31 cellular contexts compared by ENCODE assay signal in the genomic region with DNA sequence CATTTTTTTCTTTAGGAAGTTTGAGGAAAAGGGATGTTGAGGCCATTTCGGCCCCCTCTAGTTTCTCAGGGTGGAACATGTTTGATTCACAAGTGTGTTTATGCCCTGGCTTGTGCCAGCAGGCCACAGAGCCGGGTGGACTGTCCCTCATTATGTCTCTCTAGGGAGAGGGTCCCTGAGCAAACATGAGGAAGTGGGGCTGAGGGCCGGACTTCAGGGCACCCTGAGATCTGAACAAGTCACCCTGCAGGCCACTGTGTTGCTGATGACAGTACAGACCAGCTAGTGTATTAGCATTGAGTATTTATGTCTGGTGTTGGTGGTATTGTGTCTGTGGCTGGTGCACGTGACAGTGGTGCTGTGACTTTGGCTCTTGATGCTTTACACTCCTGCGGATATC. TPM values are rescaled to one million over a fixed set of nuclear protein-coding genes. Genes with fewer than 3 reads are reported as not detected.
DNase-seq lines count a peak whose midpoint lies in the region; ATAC-seq, FAIRE-seq and TF ChIP-seq lines count a peak whose summit lies in the region.
"Had no signal": no experiment of that assay in that cellular context is flagged by ENCODE, and none has a peak within 500 bp of the region (broad histone marks: within the 10 kb centered on the region; RNA-seq: fewer than 3 reads in every experiment).

No MANE protein-coding gene starts in this region.

- H3K4me1 ChIP-seq in H9 (ENCODE audit: insufficient read depth, low read length), result peaks cover 13% of the 10 kb centered on the region; the same call in 1 of the 2 replicates
- peaks cover 5 to 16% of the 10 kb centered on the region in 2 experiments for H3K4me1 ChIP-seq in K562 (replicated peaks in 1 of 2; ENCODE audit: control insufficient read depth in 2 of 2, insufficient read depth in 2 of 2, low read length in 2 of 2)
- peaks cover 19% of the 10 kb centered on the region for H3K4me1 ChIP-seq in mesendoderm (ENCODE audit: control insufficient read depth, low read depth, low read length)
- H3K4me1 ChIP-seq: colonic mucosa, left lung, psoas muscle, sigmoid colon, tibial artery had no signal

- no peaks in the 10 kb centered on the region; the same call in 1 of the 2 replicates for H3K79me2 ChIP-seq in H9 (ENCODE audit: insufficient read depth, low read length)
- H3K79me2 ChIP-seq in K562 (ENCODE audit: control insufficient read depth, insufficient read depth, low read length), result no peaks in the 10 kb centered on the region
- H3K79me2 ChIP-seq in mesendoderm (ENCODE audit: control insufficient read depth, insufficient read depth, low read length), result peaks cover 8% of the 10 kb centered on the region

- no peak overlapping the region for H3K14ac ChIP-seq in H9 (ENCODE audit: insufficient read depth, low read length)

- TF ChIP-seq EP300 in K562 (IDR thresholded peaks at IDR 0.05; ENCODE audit: low read length), result no peak

- H2AK5ac ChIP-seq in H9 (ENCODE audit: insufficient read length, low read length), result no peak overlapping the region
- H2AK5ac ChIP-seq in mesendoderm (ENCODE audit: low read length), result peak overlapping the region; percentile 38

- H3K23ac ChIP-seq in H9 (ENCODE audit: insufficient read length, low read depth, low read length) (no peak overlapping the region), mesendoderm (ENCODE audit: low read length) (no peak overlapping the region)

- H3K27me3 Mint-ChIP-seq in H9 (ENCODE audit: low read depth) (no peaks in the 10 kb centered on the region), type B pancreatic cell (no peaks in the 10 kb centered on the region)

- H3K36me3 ChIP-seq in K562 (ENCODE audit: control insufficient read depth, insufficient read depth, low read length), result no peaks in the 10 kb centered on the region
- H3K36me3 ChIP-seq in mesendoderm (ENCODE audit: control insufficient read depth, insufficient read depth, low read length), result no peaks in the 10 kb centered on the region
- H3K36me3 ChIP-seq: colonic mucosa, left lung, sigmoid colon, tibial artery had no signal

- POLR2A ChIA-PET in K562 (lab: Yijun Ruan, JAX), result interaction anchor here (0.5 to 6.0 kb wide), 6 partner anchors 10 to 68 kb away, joined by 3 to 35 read pairs (median 3); a partner anchor contains a TSS

- H3K9ac ChIP-seq in H9 (ENCODE audit: extremely low read depth, insufficient read length, low read length) (no peak overlapping the region), K562 (ENCODE audit: insufficient read depth in 1 of 2, low read depth in 2 of 2, low read length in 2 of 2) (peak overlapping the region in 1 of 2 experiments; percentile 56; a peak in 1 of 4 replicates), mesendoderm (ENCODE audit: low read length) (peak overlapping the region; percentile 6)

- H3K79me1 ChIP-seq in H9 (ENCODE audit: insufficient read depth, low read depth, low read length, poor library complexity, severe bottlenecking), result no peaks in the 10 kb centered on the region
- peaks cover 19% of the 10 kb centered on the region for H3K79me1 ChIP-seq in mesendoderm (ENCODE audit: low read length)

- H4K8ac ChIP-seq in H9 (replicated peaks; ENCODE audit: insufficient read length, low read depth, low read length), result no peak overlapping the region
- H4K8ac ChIP-seq in mesendoderm (ENCODE audit: low read depth, low read length), result no peak overlapping the region

- no peaks in the 10 kb centered on the region for H3K9me1 ChIP-seq in K562 (ENCODE audit: control insufficient read depth, insufficient read depth, low read length)

- H4K5ac ChIP-seq in H9 (ENCODE audit: insufficient read length, low read depth, low read length) (no peak overlapping the region), mesendoderm (ENCODE audit: low read length) (no peak overlapping the region)

- DNase-seq in H9 (no peak), K562 (ENCODE audit: extremely low read depth in 1 of 4, low spot score in 3 of 4) (no peak), mesendoderm (no peak), type B pancreatic cell (ENCODE audit: extremely low spot score, unreplicated experiment) (no peak), anterior cingulate cortex (lab: John Stamatoyannopoulos, UW) (no peak), activated T-cell treated with anti-CD3 and anti-CD28 coated beads for 4 hours (no peak)
- DNase-seq: activated CD4-positive, alpha-beta T cell treated with anti-CD3 and anti-CD28 coated beads for 4 hours; amygdala; effector CD8-positive, alpha-beta T cell; erythroblast; NCI-H1436 treated with DMSO at 0.1 percent for 48 hours; NCI-H226; NCI-H526 treated with DMSO at 0.1 percent for 48 hours; nucleus accumbens; PC-3; psoas muscle; SHP77; sigmoid colon; stimulated activated CD4-positive, alpha-beta T cell treated with anti-CD3 and anti-CD28 coated beads, Interleukin-4, amount 100 ng/mL, for 4 hours; tibial artery had no signal

- H2BK15ac ChIP-seq in H9 (ENCODE audit: low read depth, low read length), result no peak overlapping the region
- no peak overlapping the region for H2BK15ac ChIP-seq in mesendoderm (replicated peaks; ENCODE audit: low read depth)

- H3K56ac ChIP-seq in H9 (ENCODE audit: insufficient read length, low read depth, low read length) (no peak overlapping the region), mesendoderm (ENCODE audit: low read length) (peak overlapping the region; percentile 45)

- H3K27ac Mint-ChIP-seq in H9 (peak overlapping the region in 2 of 3 experiments; percentile 1 to 32; a peak in 3 of 7 replicates), type B pancreatic cell (peak overlapping the region; percentile 59)
- H3K27ac Mint-ChIP-seq: activated T-helper 2 cell treated with anti-CD3 and anti-CD28 coated beads, Interferon-gamma antibody, Interleukin-2, Interleukin-4, amounts not matched to agents 10 μg/mL and 5 μg/mL and 100 μg/mL, durations not matched to agents 14 hours and 24 hours and 36 hours; memory B cell had no signal

- no TSS peak for BruUV-seq in K562 (replicated peaks; lab: Mats Ljungman, UMichigan)

- H2BK5ac ChIP-seq in H9 (ENCODE audit: insufficient read length, low read length) (no peak overlapping the region), mesendoderm (ENCODE audit: low read length) (no peak overlapping the region)

- H3K27me3 ChIP-seq in H9 (ENCODE audit: insufficient read depth, low read length) (no peaks in the 10 kb centered on the region), K562 (ENCODE audit: control insufficient read depth in 2 of 2, insufficient read depth in 2 of 2, low read length in 2 of 2) (peaks cover 31 to 58% of the 10 kb centered on the region in 2 experiments; a peak in 4 of 5 replicates), mesendoderm (ENCODE audit: insufficient read depth, low read length, poor library complexity) (no peaks in the 10 kb centered on the region)
- H3K27me3 ChIP-seq: colonic mucosa, sigmoid colon had no signal

- in situ Hi-C loops in K562 (cut with MboI), result no loop called here

- H2BK12ac ChIP-seq in H9 (ENCODE audit: insufficient read length, low read depth, low read length), result no peak overlapping the region

- no peak overlapping the region for H2BK120ac ChIP-seq in H9 (ENCODE audit: low read depth, low read length, poor library complexity, severe bottlenecking)
- H2BK120ac ChIP-seq in mesendoderm (ENCODE audit: low read depth, low read length), result no peak overlapping the region

- ATAC-seq in K562, result no peak
- no peak for ATAC-seq in HG02610 (IDR thresholded peaks at IDR 0.05; ENCODE audit: unreplicated experiment)
- ATAC-seq: activated naive CD4-positive, alpha-beta T cell treated with anti-CD3 and anti-CD28 coated beads, Interleukin-2, amount 50 U/mL, for 72 hours; left lung; PC-3; psoas muscle had no signal

- H3K27ac ChIP-seq in H9 (ENCODE audit: insufficient read length, low read depth, low read length) (no peak overlapping the region), K562 (ENCODE audit: extremely low read depth, low read depth, low read length) (no peak overlapping the region), mesendoderm (ENCODE audit: low read depth, low read length) (peak overlapping the region; percentile 10)
- H3K27ac ChIP-seq: colonic mucosa, left lung, psoas muscle, sigmoid colon, tibial artery had no signal

- no peak for TF ChIP-seq RAD21 in K562 (CRISPR knock-in tag; conservative IDR thresholded peaks at IDR 0.05 in 1 of 2, IDR thresholded peaks at IDR 0.05 in 1 of 2)

- H4K20me1 ChIP-seq in H9 (ENCODE audit: control insufficient read depth, insufficient read depth, insufficient read length) (no peaks in the 10 kb centered on the region), K562 (replicated peaks; ENCODE audit: control insufficient read depth, insufficient read depth, low read length) (0 out of 2 replicates have a peak, but pooled peaks cover under 1% of the 10 kb centered on the region)

- H3K9me3 ChIP-seq in H9 (ENCODE audit: control insufficient read depth, low read depth, low read length), result no peaks in the 10 kb centered on the region
- no peaks in the 10 kb centered on the region for H3K9me3 ChIP-seq in K562 (replicated peaks; ENCODE audit: control insufficient read depth, insufficient read depth, low read depth, low read length)
- H3K9me3 ChIP-seq: colonic mucosa, left lung, psoas muscle, sigmoid colon, tibial artery had no signal

- no peaks in the 10 kb centered on the region for H3K23me2 ChIP-seq in H9 (ENCODE audit: insufficient read length, low read depth, low read length, poor library complexity, severe bottlenecking)

- H3T11ph ChIP-seq in H9 (ENCODE audit: low read length), result no peak overlapping the region

- peak; percentile 37 for FAIRE-seq in K562 (lab: Jason Lieb, UNC)
- FAIRE-seq: islet of Langerhans had no signal

- H3K4me3 ChIP-seq in K562 (no peak overlapping the region), mesendoderm (ENCODE audit: low read length) (no peak overlapping the region)
- H3K4me3 ChIP-seq: colonic mucosa, left lung, psoas muscle, sigmoid colon, tibial artery had no signal

- no peaks in the 10 kb centered on the region for H3K9me3 Mint-ChIP-seq in H9
- H3K9me3 Mint-ChIP-seq in type B pancreatic cell, result no peaks in the 10 kb centered on the region
- H3K9me3 Mint-ChIP-seq: activated naive CD4-positive, alpha-beta T cell treated with anti-CD3 and anti-CD28 coated beads, Interleukin-2, amount 50 U/mL, for 72 hours; activated T-helper 2 cell treated with anti-CD3 and anti-CD28 coated beads, Interferon-gamma antibody, Interleukin-2, Interleukin-4, amounts not matched to agents 10 μg/mL and 5 μg/mL and 100 μg/mL, durations not matched to agents 14 hours and 24 hours and 36 hours; memory B cell had no signal

- WGBS in H9 (ENCODE audit: extremely low coverage, insufficient read length, low lambda C conversion rate), result no CpG with 5 or more reads among the region's 5 CpGs
- WGBS in K562 (ENCODE audit: insufficient coverage, low coverage, missing lambda C conversion rate), result 18% methylated on average over 5 of the region's 5 CpGs
- no CpG with 5 or more reads among the region's 5 CpGs for WGBS in mesendoderm (ENCODE audit: extremely low coverage, insufficient coverage, low lambda C conversion rate)

- no peak overlapping the region for H2BK20ac ChIP-seq in H9 (ENCODE audit: low read depth, low read length, poor library complexity, severe bottlenecking)

- TF ChIP-seq POLR2A in K562 (conservative IDR thresholded peaks at IDR 0.05), result no peak

- H3K36me3 Mint-ChIP-seq in H9 (ENCODE audit: insufficient read depth in 1 of 3, low read depth in 3 of 3), result peaks cover 0 to 2% (median 0%) of the 10 kb centered on the region in 3 experiments; a peak in 2 of 7 replicates
- H3K36me3 Mint-ChIP-seq in type B pancreatic cell, result peaks cover 3% of the 10 kb centered on the region
- H3K36me3 Mint-ChIP-seq: activated naive CD4-positive, alpha-beta T cell treated with anti-CD3 and anti-CD28 coated beads, Interleukin-2, amount 50 U/mL, for 72 hours had no signal

- peak overlapping the region in 1 of 2 experiments; percentile 10; a peak in 1 of 5 replicates for H3K4me3 Mint-ChIP-seq in H9
- H3K4me3 Mint-ChIP-seq in type B pancreatic cell, result peak overlapping the region; percentile 71
- H3K4me3 Mint-ChIP-seq: memory B cell had no signal

- TF ChIP-seq CTCF in H9 (conservative IDR thresholded peaks at IDR 0.05) (no peak), K562 (IDR thresholded peaks at IDR 0.05 in 2 of 3, conservative IDR thresholded peaks at IDR 0.05 in 1 of 3; ENCODE audit: insufficient read depth in 2 of 3, low read depth in 1 of 3, low read length in 3 of 3) (no peak), type B pancreatic cell (conservative IDR thresholded peaks at IDR 0.05) (no peak)

- CTCF ChIA-PET in K562 (lab: Yijun Ruan, JAX; ENCODE audit: low intra/inter-chr PET ratio), result no interaction called here

- intact Hi-C loops in K562 (cut with micrococcal nuclease), result no loop called here

- H3K18ac ChIP-seq in H9 (ENCODE audit: insufficient read length, low read depth, low read length) (no peak overlapping the region), mesendoderm (ENCODE audit: low read length) (no peak overlapping the region)

- H3K4me1 Mint-ChIP-seq in H9 (peaks cover 59 to 63% of the 10 kb centered on the region in 2 experiments), type B pancreatic cell (ENCODE audit: unreplicated experiment) (peaks cover 55% of the 10 kb centered on the region)

- no peak overlapping the region for H3K4ac ChIP-seq in H9 (ENCODE audit: low read depth, low read length)
- no peak overlapping the region for H3K4ac ChIP-seq in mesendoderm (ENCODE audit: low read depth, low read length)

- no peak overlapping the region for H3K4me2 ChIP-seq in H9 (ENCODE audit: insufficient read depth, insufficient read length, low read length)
- H3K4me2 ChIP-seq in K562 (ENCODE audit: insufficient read depth, low read length), result no peak overlapping the region; the same call in 1 of the 2 replicates
- no peak overlapping the region for H3K4me2 ChIP-seq in mesendoderm (ENCODE audit: low read length)

- H4K91ac ChIP-seq in H9 (ENCODE audit: insufficient read length, low read depth, low read length), result no peak overlapping the region

- H2AFZ ChIP-seq in H9 (ENCODE audit: low read length), result no peak overlapping the region
- peak overlapping the region; percentile 57; the same call in 1 of the 2 replicates for H2AFZ ChIP-seq in K562 (ENCODE audit: low read depth, low read length)

RNA-seq across cellular contexts. Expression of a gene that starts 35.0 kb away (rescaled TPM):
- not detected in 2 replicates for total RNA-seq in H9 (2021)
- under 0.01 TPM in 2 replicates for total RNA-seq in K562 (2011; cell fraction: chromatin; rRNA removed; ENCODE audit: low replicate concordance)
- under 0.01 TPM in 2 replicates for total RNA-seq in K562 (2011; cell fraction: nucleolus; rRNA removed)
- total RNA-seq in K562 (2011; cell fraction: nucleoplasm; rRNA removed), result under 0.01 TPM in 2 replicates
- not detected in 2 replicates for total RNA-seq in K562 (2014; rRNA removed)
- not detected in 2 replicates for total RNA-seq in K562 (2014; rRNA removed; fragmentation: Illumina TruSeq; extraction: Trizol)
- not detected in 2 replicates for total RNA-seq in K562 (2015; rRNA removed; fragmentation: Illumina TruSeq; extraction: Trizol)
- total RNA-seq in K562 (2021), result 14.2 TPM in 1 of 2 replicates, not detected in the other
- not detected in 2 replicates for polyA plus RNA-seq in K562 (2011; rRNA removed)
- polyA plus RNA-seq in K562 (2011; cell fraction: cytosol; rRNA removed), result not detected in 2 replicates
- polyA plus RNA-seq in K562 (2011; cell fraction: nucleus; rRNA removed), result under 0.01 TPM in 1 of 2 replicates, not detected in the other
- polyA plus RNA-seq in K562 (2012), result not detected in 2 replicates
- not detected in 2 replicates for polyA plus RNA-seq in K562 (2014; fragmentation: Illumina TruSeq; extraction: Trizol)
- polyA plus RNA-seq in K562 (2014; fragmentation: Nextera tagmentation; extraction: Ambion mirVana), result not detected
- not detected in 2 replicates for polyA plus RNA-seq in K562 (2014; rRNA removed)
- polyA minus RNA-seq in K562 (2011; rRNA and poly(A)+ RNA removed), result under 0.01 TPM in 2 replicates
- polyA minus RNA-seq in K562 (2011; cell fraction: cytosol; rRNA and poly(A)+ RNA removed), result 577 and 858 TPM in 2 replicates
- polyA minus RNA-seq in K562 (2011; cell fraction: nucleus; rRNA and poly(A)+ RNA removed), result under 0.01 TPM in 2 replicates
- not detected for polyA plus RNA-seq in mesendoderm (2013, experiment 1 of 2)
- not detected for polyA plus RNA-seq in mesendoderm (2013, experiment 2 of 2)
- 15.0 and 16.3 TPM in 2 replicates for total RNA-seq in type B pancreatic cell (ENCODE audit: low replicate concordance)
- total RNA-seq: activated naive CD4-positive, alpha-beta T cell treated with anti-CD3 and anti-CD28 coated beads, Interleukin-2, amount 50 U/mL, for 72 hours; activated T-helper 2 cell treated with anti-CD3 and anti-CD28 coated beads, Interferon-gamma antibody, Interleukin-2, Interleukin-4, amounts not matched to agents 10 μg/mL and 5 μg/mL and 100 μg/mL, durations not matched to agents 14 hours and 24 hours and 36 hours; G401; myocyte; PC-3; sigmoid colon had no signal
- polyA plus RNA-seq: AG04450, BJ, psoas muscle, sigmoid colon had no signal

RNA-seq across cellular contexts. Expression of a gene that starts 38.4 kb away (rescaled TPM):
- total RNA-seq in H9 (2021) (17.9 and 18.9 TPM in 2 replicates), K562 (2014; rRNA removed) (not detected in 2 replicates), K562 (2014; rRNA removed; fragmentation: Illumina TruSeq; extraction: Trizol) (not detected in 2 replicates), K562 (2015; rRNA removed; fragmentation: Illumina TruSeq; extraction: Trizol) (not detected in 2 replicates), K562 (2021) (0.07 TPM in 1 of 2 replicates, not detected in the other), type B pancreatic cell (ENCODE audit: low replicate concordance) (18.8 and 169 TPM in 2 replicates)
- not detected in 2 replicates for total RNA-seq in K562 (2011; cell fraction: chromatin; rRNA removed; ENCODE audit: low replicate concordance)
- total RNA-seq in K562 (2011; cell fraction: nucleolus; rRNA removed), result not detected in 2 replicates
- total RNA-seq in K562 (2011; cell fraction: nucleoplasm; rRNA removed), result not detected in 2 replicates
- polyA plus RNA-seq in K562 (2011; rRNA removed) (not detected in 2 replicates), K562 (2014; fragmentation: Illumina TruSeq; extraction: Trizol) (not detected in 2 replicates), K562 (2014; fragmentation: Nextera tagmentation; extraction: Ambion mirVana) (not detected), K562 (2014; rRNA removed) (0.03 TPM in 1 of 2 replicates, not detected in the other)
- polyA plus RNA-seq in K562 (2011; cell fraction: cytosol; rRNA removed), result not detected in 2 replicates
- polyA plus RNA-seq in K562 (2011; cell fraction: nucleus; rRNA removed), result not detected in 2 replicates
- not detected in 2 replicates for polyA plus RNA-seq in K562 (2012)
- polyA minus RNA-seq in K562 (2011; rRNA and poly(A)+ RNA removed), result not detected in 2 replicates
- not detected in 2 replicates for polyA minus RNA-seq in K562 (2011; cell fraction: cytosol; rRNA and poly(A)+ RNA removed)
- not detected in 2 replicates for polyA minus RNA-seq in K562 (2011; cell fraction: nucleus; rRNA and poly(A)+ RNA removed)
- polyA plus RNA-seq in mesendoderm (2013, experiment 1 of 2), result 44.0 TPM
- polyA plus RNA-seq in mesendoderm (2013, experiment 2 of 2), result 43.7 TPM
- total RNA-seq: activated naive CD4-positive, alpha-beta T cell treated with anti-CD3 and anti-CD28 coated beads, Interleukin-2, amount 50 U/mL, for 72 hours; activated T-helper 2 cell treated with anti-CD3 and anti-CD28 coated beads, Interferon-gamma antibody, Interleukin-2, Interleukin-4, amounts not matched to agents 10 μg/mL and 5 μg/mL and 100 μg/mL, durations not matched to agents 14 hours and 24 hours and 36 hours; PC-3; psoas muscle had no signal
- polyA plus RNA-seq: BJ, psoas muscle had no signal

RNA-seq across cellular contexts. Expression of a gene that starts 43.6 kb away (rescaled TPM):
- total RNA-seq in H9 (2021), result not detected in 2 replicates
- under 0.01 TPM in 2 replicates for total RNA-seq in K562 (2011; cell fraction: chromatin; rRNA removed; ENCODE audit: low replicate concordance)
- total RNA-seq in K562 (2011; cell fraction: nucleolus; rRNA removed), result under 0.01 TPM in 2 replicates
- total RNA-seq in K562 (2011; cell fraction: nucleoplasm; rRNA removed), result under 0.01 TPM in 2 replicates
- total RNA-seq in K562 (2014; rRNA removed), result not detected in 2 replicates
- not detected in 2 replicates for total RNA-seq in K562 (2014; rRNA removed; fragmentation: Illumina TruSeq; extraction: Trizol)
- total RNA-seq in K562 (2015; rRNA removed; fragmentation: Illumina TruSeq; extraction: Trizol), result not detected in 2 replicates
- not detected in 2 replicates for total RNA-seq in K562 (2021)
- not detected in 2 replicates for polyA plus RNA-seq in K562 (2011; rRNA removed)
- polyA plus RNA-seq in K562 (2011; cell fraction: cytosol; rRNA removed), result not detected in 2 replicates
- under 0.01 TPM in 2 replicates for polyA plus RNA-seq in K562 (2011; cell fraction: nucleus; rRNA removed)
- polyA plus RNA-seq in K562 (2012), result not detected in 2 replicates
- not detected in 2 replicates for polyA plus RNA-seq in K562 (2014; fragmentation: Illumina TruSeq; extraction: Trizol)
- polyA plus RNA-seq in K562 (2014; fragmentation: Nextera tagmentation; extraction: Ambion mirVana), result not detected
- not detected in 2 replicates for polyA plus RNA-seq in K562 (2014; rRNA removed)
- under 0.01 TPM in 2 replicates for polyA minus RNA-seq in K562 (2011; rRNA and poly(A)+ RNA removed)
- polyA minus RNA-seq in K562 (2011; cell fraction: cytosol; rRNA and poly(A)+ RNA removed), result 268 TPM in 1 of 2 replicates, not detected in the other
- polyA minus RNA-seq in K562 (2011; cell fraction: nucleus; rRNA and poly(A)+ RNA removed), result under 0.01 TPM in 2 replicates
- polyA plus RNA-seq in mesendoderm (2013, experiment 1 of 2), result not detected
- polyA plus RNA-seq in mesendoderm (2013, experiment 2 of 2), result not detected
- not detected in 2 replicates for total RNA-seq in type B pancreatic cell (ENCODE audit: low replicate concordance)
- total RNA-seq: activated naive CD4-positive, alpha-beta T cell treated with anti-CD3 and anti-CD28 coated beads, Interleukin-2, amount 50 U/mL, for 72 hours; activated T-helper 2 cell treated with anti-CD3 and anti-CD28 coated beads, Interferon-gamma antibody, Interleukin-2, Interleukin-4, amounts not matched to agents 10 μg/mL and 5 μg/mL and 100 μg/mL, durations not matched to agents 14 hours and 24 hours and 36 hours; colonic mucosa; G401; left lung; myocyte; PC-3; psoas muscle; sigmoid colon had no signal
- polyA plus RNA-seq: AG04450, BJ, psoas muscle, sigmoid colon had no signal

RNA-seq across cellular contexts. Expression of a gene that starts 52.8 kb away (rescaled TPM):
- total RNA-seq in H9 (2021) (3.9 and 4.3 TPM in 2 replicates), K562 (2014; rRNA removed) (5.1 and 6.7 TPM in 2 replicates), K562 (2014; rRNA removed; fragmentation: Illumina TruSeq; extraction: Trizol) (6.4 and 7.0 TPM in 2 replicates), K562 (2015; rRNA removed; fragmentation: Illumina TruSeq; extraction: Trizol) (5.8 and 6.3 TPM in 2 replicates), K562 (2021) (7.6 TPM in 2 replicates), type B pancreatic cell (ENCODE audit: low replicate concordance) (8.0 and 12.7 TPM in 2 replicates)
- total RNA-seq in K562 (2011; cell fraction: chromatin; rRNA removed; ENCODE audit: low replicate concordance), result 3.3 and 4.7 TPM in 2 replicates
- 3.4 and 3.7 TPM in 2 replicates for total RNA-seq in K562 (2011; cell fraction: nucleolus; rRNA removed)
- 5.7 and 9.5 TPM in 2 replicates for total RNA-seq in K562 (2011; cell fraction: nucleoplasm; rRNA removed)
- polyA plus RNA-seq in K562 (2011; rRNA removed) (7.5 and 10.3 TPM in 2 replicates), K562 (2014; fragmentation: Illumina TruSeq; extraction: Trizol) (8.2 and 9.9 TPM in 2 replicates), K562 (2014; fragmentation: Nextera tagmentation; extraction: Ambion mirVana) (1 to 10 TPM; 3.0 to 5.6 TPM), K562 (2014; rRNA removed) (5.8 and 7.8 TPM in 2 replicates)
- 8.2 and 9.6 TPM in 2 replicates for polyA plus RNA-seq in K562 (2011; cell fraction: cytosol; rRNA removed)
- polyA plus RNA-seq in K562 (2011; cell fraction: nucleus; rRNA removed), result 6.6 and 10.2 TPM in 2 replicates
- polyA plus RNA-seq in K562 (2012), result 6.6 and 14.9 TPM in 2 replicates
- 5.6 and 6.8 TPM in 2 replicates for polyA minus RNA-seq in K562 (2011; rRNA and poly(A)+ RNA removed)
- 3.6 and 4.6 TPM in 2 replicates for polyA minus RNA-seq in K562 (2011; cell fraction: cytosol; rRNA and poly(A)+ RNA removed)
- polyA minus RNA-seq in K562 (2011; cell fraction: nucleus; rRNA and poly(A)+ RNA removed), result 1.3 and 3.4 TPM in 2 replicates
- 3.0 TPM for polyA plus RNA-seq in mesendoderm (2013, experiment 1 of 2)
- 3.0 TPM for polyA plus RNA-seq in mesendoderm (2013, experiment 2 of 2)

Comparison
In these comparisons a context has a peak if more than half of its experiments do, and no peak if none do; other contexts are left out.
1. RNA of a gene that starts 38.4 kb away (total RNA-seq): 18.8 to 169 TPM in type B pancreatic cell and 17.9 to 18.9 TPM in H9; 0.07 TPM in K562; every median in the first group is over 10 times any median in the second.